ENCODE assay signal across 15 cellular contexts in genomic region chr14:31418440-31418839, GRCh38. TPM values are rescaled to one million over a fixed set of nuclear protein-coding genes. Genes with fewer than 3 reads are reported as not detected.
DNase-seq lines count a peak whose midpoint lies in the region; ATAC-seq and TF ChIP-seq lines count a peak whose summit lies in the region.
"Had no signal": no experiment of that assay in that cellular context is flagged by ENCODE, and none has a peak within 500 bp of the region (broad histone marks: within the 10 kb centered on the region; RNA-seq: fewer than 3 reads in every experiment).

No MANE protein-coding gene starts in this region.

- peak overlapping the region; percentile 98 for H3K4me3 ChIP-seq in HUES64 (ENCODE audit: low read length)
- H3K4me3 ChIP-seq in adipocyte (ENCODE audit: low read length) = peak overlapping the region; percentile 100
- H3K4me3 ChIP-seq in HAP-1 = no peak overlapping the region

- H3K9me3 ChIP-seq in HUES64 (ENCODE audit: insufficient read depth, low read depth, low read length) = no peaks in the 10 kb centered on the region
- no peaks in the 10 kb centered on the region for H3K9me3 ChIP-seq in adipocyte (ENCODE audit: control insufficient read depth, low read length)
- H3K9me3 ChIP-seq in HAP-1 = no peaks in the 10 kb centered on the region
- H3K9me3 ChIP-seq: BLaER1 treated with 17β-estradiol and CSF1 and Interleukin-3, amounts not matched to agents 10 nM and 100 nM had no signal

- peak overlapping the region; percentile 63 for H3K4me3 Mint-ChIP-seq in nephron progenitor cell

- H3K36me3 ChIP-seq in HUES64 (ENCODE audit: insufficient read depth, low read length) = no peaks in the 10 kb centered on the region
- H3K36me3 ChIP-seq in adipocyte (ENCODE audit: control insufficient read depth, insufficient read depth, low read length, severe bottlenecking) = no peaks in the 10 kb centered on the region
- no peaks in the 10 kb centered on the region for H3K36me3 ChIP-seq in HAP-1 (replicated peaks)

- peaks cover 13% of the 10 kb centered on the region for H3K4me1 ChIP-seq in HUES64 (ENCODE audit: insufficient read depth, low read length)
- H3K4me1 ChIP-seq in adipocyte (ENCODE audit: control insufficient read depth, insufficient read depth, low read length) = peaks cover 28% of the 10 kb centered on the region
- H3K4me1 ChIP-seq in HAP-1 = peaks cover 32% of the 10 kb centered on the region

- no CpG with 5 or more reads among the region's 1 CpG for WGBS in HUES64

- H3K27me3 ChIP-seq in HUES64 (ENCODE audit: insufficient read depth, low read length) = no peaks in the 10 kb centered on the region
- no peaks in the 10 kb centered on the region for H3K27me3 ChIP-seq in adipocyte (replicated peaks; ENCODE audit: control insufficient read depth, insufficient read depth, low read length)
- H3K27me3 ChIP-seq in HAP-1 (ENCODE audit: low read depth) = no peaks in the 10 kb centered on the region

- peaks cover 3% of the 10 kb centered on the region for H3K27me3 Mint-ChIP-seq in nephron progenitor cell (ENCODE audit: low read depth, poor library complexity)
- H3K27me3 Mint-ChIP-seq: memory B cell had no signal

- H3K9me3 Mint-ChIP-seq in nephron progenitor cell = no peaks in the 10 kb centered on the region
- H3K9me3 Mint-ChIP-seq: activated naive CD4-positive, alpha-beta T cell treated with anti-CD3 and anti-CD28 coated beads, Interleukin-2, amount 10 ng/mL, durations not matched to agents 7 days and 5 days; memory B cell had no signal

- peak overlapping the region; percentile 42 for H3K27ac Mint-ChIP-seq in nephron progenitor cell
- H3K27ac Mint-ChIP-seq: activated naive CD4-positive, alpha-beta T cell treated with anti-CD3 and anti-CD28 coated beads, Interleukin-2, amount 10 ng/mL, durations not matched to agents 7 days and 5 days; memory B cell had no signal

- peak; percentile 14 to 20 for DNase-seq in AML-193 (lab: John Stamatoyannopoulos, UW)
- no peak for DNase-seq in adipocyte (ENCODE audit: low read depth)
- DNase-seq in nephron progenitor cell = no peak
- DNase-seq in RPMI8226 = no peak
- DNase-seq in NCI-H510A (lab: John Stamatoyannopoulos, UW) = no peak
- DNase-seq in HAP-1 (ENCODE audit: low spot score in 2 of 2) = no peak
- DNase-seq: activated naive CD4-positive, alpha-beta T cell treated with anti-CD3 and anti-CD28 coated beads, Interleukin-2, amount 10 ng/mL, durations not matched to agents 7 days and 5 days; cerebellar nuclear complex; NCI-H226; stimulated activated CD4-positive, alpha-beta T cell treated with anti-CD3 and anti-CD28 coated beads, Interleukin-4, amount 100 ng/mL, for 4 hours; stimulated activated naive CD4-positive, alpha-beta T cell treated with Interleukin-2 at 50 U/mL for 16 hours had no signal

- TF ChIP-seq CTCF in nephron progenitor cell (IDR thresholded peaks at IDR 0.05) = no peak

- ATAC-seq in GM19395 (IDR thresholded peaks at IDR 0.05; ENCODE audit: unreplicated experiment) = no peak

- in situ Hi-C loops in HAP-1 (cut with MboI; ENCODE audit: low sequenced_read_pairs) = no loop called here

- H3K27ac ChIP-seq in HUES64 (ENCODE audit: low read depth, low read length) = no peak overlapping the region
- H3K27ac ChIP-seq: BLaER1 treated with 17β-estradiol and CSF1 and Interleukin-3, amounts not matched to agents 10 nM and 100 nM had no signal

- H3K9ac ChIP-seq in HUES64 (ENCODE audit: low read depth, low read length) (no peak overlapping the region), adipocyte (ENCODE audit: low read length) (peak overlapping the region; percentile 100)

- H3K36me3 Mint-ChIP-seq in nephron progenitor cell (ENCODE audit: low read depth) = peaks cover 6% of the 10 kb centered on the region
- H3K36me3 Mint-ChIP-seq: activated naive CD4-positive, alpha-beta T cell treated with anti-CD3 and anti-CD28 coated beads, Interleukin-2, amount 10 ng/mL, durations not matched to agents 7 days and 5 days had no signal

- peaks cover 17% of the 10 kb centered on the region for H3K4me1 Mint-ChIP-seq in nephron progenitor cell

RNA-seq across cellular contexts. Expression of gene HEATR5A, which starts 1.9 kb away (rescaled TPM):
- polyA plus RNA-seq in HUES64 (2013, experiment 1 of 2) = 12.5 TPM
- 11.7 TPM for polyA plus RNA-seq in HUES64 (2013, experiment 2 of 2)

RNA-seq across cellular contexts. Expression of gene DTD2, which starts 38.9 kb away (rescaled TPM):
- polyA plus RNA-seq in HUES64 (2013, experiment 1 of 2) = 15.6 TPM
- polyA plus RNA-seq in HUES64 (2013, experiment 2 of 2) = 20.0 TPM

Comparison
In these comparisons a context has a peak if more than half of its experiments do, and no peak if none do; other contexts are left out.
1. DNase-seq: peak in AML-193 (2 of 2); none in adipocyte (single experiment), nephron progenitor cell (single experiment), RPMI8226 (single experiment), NCI-H510A (single experiment) and HAP-1 (0 of 2).